25 cellular contexts compared by ENCODE assay signal in the genomic region with DNA sequence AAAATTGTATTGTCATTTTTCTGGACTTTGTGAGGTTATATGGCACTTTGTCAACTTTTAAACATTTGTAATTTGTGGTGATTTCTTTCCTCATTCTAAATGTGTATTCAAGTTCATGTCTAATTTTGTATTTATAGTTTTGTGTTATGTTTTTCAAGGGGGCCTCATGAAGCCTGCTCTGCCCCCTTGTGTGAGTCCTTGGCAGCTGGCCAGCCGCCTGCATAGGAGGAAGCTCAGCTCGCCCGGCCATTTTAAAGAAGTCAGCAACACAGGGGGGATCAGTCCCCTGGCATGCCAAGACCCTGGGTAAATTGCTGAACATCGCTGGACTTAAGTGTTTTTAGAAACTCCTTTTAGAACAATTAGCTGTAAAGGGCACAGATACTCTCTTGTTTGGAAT.
"Had no signal": no experiment of that assay in that cellular context is flagged by ENCODE, and none has a peak within 500 bp of the region (broad histone marks: within the 10 kb centered on the region; RNA-seq: fewer than 3 reads in every experiment).

No MANE protein-coding gene starts in this region.

- H3K27me3 ChIP-seq: adrenal gland, ascending aorta, esophagus muscularis mucosa, testis, vagina had no signal

- H3K27ac ChIP-seq: adrenal gland, ascending aorta, esophagus muscularis mucosa, prostate gland, testis, vagina had no signal

- H3K27ac Mint-ChIP-seq: activated naive CD8-positive, alpha-beta T cell; activated T-helper 2 cell treated with anti-CD3 and anti-CD28 coated beads, Interferon-gamma antibody, Interleukin-2, Interleukin-4, amounts not matched to agents 10 μg/mL and 5 μg/mL and 100 μg/mL, durations not matched to agents 14 hours and 24 hours and 36 hours; memory B cell had no signal

- H3K4me1 ChIP-seq: adrenal gland, ascending aorta, prostate gland, testis, vagina had no signal

- H3K27me3 Mint-ChIP-seq: activated naive CD8-positive, alpha-beta T cell; central memory CD8-positive, alpha-beta T cell; memory B cell had no signal

- H3K9me3 Mint-ChIP-seq: activated T-cell treated with anti-CD3 and anti-CD28 coated beads, Interleukin-2, amount 50 U/mL, for 4 hours; activated T-helper 2 cell treated with anti-CD3 and anti-CD28 coated beads, Interferon-gamma antibody, Interleukin-2, Interleukin-4, amounts not matched to agents 10 μg/mL and 5 μg/mL and 100 μg/mL, durations not matched to agents 14 hours and 24 hours and 36 hours; memory B cell had no signal

- H3K4me3 Mint-ChIP-seq: activated naive CD8-positive, alpha-beta T cell; activated T-cell treated with anti-CD3 and anti-CD28 coated beads, Interleukin-2, amount 50 U/mL, for 4 hours; memory B cell had no signal

- H3K36me3 Mint-ChIP-seq: activated naive CD8-positive, alpha-beta T cell; memory B cell had no signal

- H3K36me3 ChIP-seq: adrenal gland, ascending aorta, esophagus muscularis mucosa, prostate gland, vagina had no signal

- H3K9me3 ChIP-seq: adrenal gland, ascending aorta, esophagus muscularis mucosa, mucosa of descending colon, prostate gland, testis, vagina had no signal

- DNase-seq: activated CD4-positive, alpha-beta T cell treated with anti-CD3 and anti-CD28 coated beads for 4 hours; activated CD4-positive, alpha-beta T cell treated with anti-CD3 and anti-CD28 coated beads, Interleukin-2, amount 50 U/mL, for 48 hours; activated CD4-positive, CD25-positive, alpha-beta regulatory T cell; activated CD8-positive, alpha-beta memory T cell treated with anti-CD3 and anti-CD28 coated beads, Interleukin-2, amount 50 U/mL, for 48 hours; activated naive CD4-positive, alpha-beta T cell; activated T-cell treated with anti-CD3 and anti-CD28 coated beads, Interleukin-2, amount 50 U/mL, for 4 hours; effector memory CD4-positive, alpha-beta T cell; islet precursor cell; left cardiac atrium; mucosa of descending colon; stimulated activated CD4-positive, alpha-beta T cell treated with anti-CD3 and anti-CD28 coated beads, Interleukin-2, amount 100 ng/mL, for 48 hours; stimulated activated CD8-positive, alpha-beta memory T cell treated with anti-CD3 and anti-CD28 coated beads, Interleukin-4, amount 100 ng/mL, for 48 hours; stimulated activated naive CD4-positive, alpha-beta T cell; T-helper 9 cell; testis; trophoblast cell had no signal

- ATAC-seq: activated T-cell treated with anti-CD3 and anti-CD28 coated beads, Interleukin-2, amount 50 U/mL, for 4 hours; left cardiac atrium; mucosa of descending colon had no signal

- H3K4me3 ChIP-seq: adrenal gland, ascending aorta, esophagus muscularis mucosa, mucosa of descending colon, prostate gland, testis, vagina had no signal
